In the genomic region with DNA sequence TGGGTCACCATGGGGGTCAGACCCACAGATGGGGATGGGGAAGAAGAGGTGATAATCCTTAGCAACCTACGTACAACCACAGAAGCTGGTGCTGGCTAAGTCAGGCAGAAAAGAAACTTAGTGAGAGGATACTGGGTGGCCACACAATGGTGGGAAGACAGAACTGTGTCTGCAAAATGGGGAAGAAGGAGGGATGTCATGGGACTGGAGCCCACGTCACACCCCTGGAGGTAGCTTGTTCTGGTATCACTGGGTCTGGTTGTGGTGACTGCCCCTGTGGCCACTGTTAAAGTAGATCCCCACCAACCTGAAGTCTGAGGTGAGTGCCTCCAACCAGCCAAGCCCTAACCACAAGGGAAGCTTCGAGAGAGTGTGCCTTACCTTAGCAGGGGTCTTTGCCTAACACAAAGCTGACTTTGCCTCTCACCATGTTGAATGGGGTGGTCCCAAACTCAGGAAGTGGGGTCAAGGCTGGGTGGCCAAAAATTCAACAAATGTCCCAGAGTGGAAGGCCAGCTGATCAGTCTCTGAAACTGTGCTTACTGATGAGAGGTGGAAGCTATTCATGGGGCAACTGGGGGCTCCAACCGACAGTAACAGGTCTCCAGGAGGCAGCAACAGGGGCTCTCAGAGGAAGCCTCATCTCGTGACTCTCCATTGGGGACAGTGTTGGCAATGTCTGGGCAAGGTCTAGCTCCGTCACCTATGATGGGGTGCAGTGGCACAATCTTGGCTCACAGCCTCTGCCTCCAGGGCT, we compare ENCODE assay signal across 2 cellular contexts.
A peak's percentile ranks its signal among the peaks of the same experiment; 100 is the strongest.
TF ChIP-seq lines count a peak whose summit lies in the region.

No MANE protein-coding gene starts in this region.

TF ChIP-seq in HepG2, 621 proteins besides CTCF, POLR2A, EP300 and RAD21 (continued from another document):
- TF ChIP-seq, protein P1, sequence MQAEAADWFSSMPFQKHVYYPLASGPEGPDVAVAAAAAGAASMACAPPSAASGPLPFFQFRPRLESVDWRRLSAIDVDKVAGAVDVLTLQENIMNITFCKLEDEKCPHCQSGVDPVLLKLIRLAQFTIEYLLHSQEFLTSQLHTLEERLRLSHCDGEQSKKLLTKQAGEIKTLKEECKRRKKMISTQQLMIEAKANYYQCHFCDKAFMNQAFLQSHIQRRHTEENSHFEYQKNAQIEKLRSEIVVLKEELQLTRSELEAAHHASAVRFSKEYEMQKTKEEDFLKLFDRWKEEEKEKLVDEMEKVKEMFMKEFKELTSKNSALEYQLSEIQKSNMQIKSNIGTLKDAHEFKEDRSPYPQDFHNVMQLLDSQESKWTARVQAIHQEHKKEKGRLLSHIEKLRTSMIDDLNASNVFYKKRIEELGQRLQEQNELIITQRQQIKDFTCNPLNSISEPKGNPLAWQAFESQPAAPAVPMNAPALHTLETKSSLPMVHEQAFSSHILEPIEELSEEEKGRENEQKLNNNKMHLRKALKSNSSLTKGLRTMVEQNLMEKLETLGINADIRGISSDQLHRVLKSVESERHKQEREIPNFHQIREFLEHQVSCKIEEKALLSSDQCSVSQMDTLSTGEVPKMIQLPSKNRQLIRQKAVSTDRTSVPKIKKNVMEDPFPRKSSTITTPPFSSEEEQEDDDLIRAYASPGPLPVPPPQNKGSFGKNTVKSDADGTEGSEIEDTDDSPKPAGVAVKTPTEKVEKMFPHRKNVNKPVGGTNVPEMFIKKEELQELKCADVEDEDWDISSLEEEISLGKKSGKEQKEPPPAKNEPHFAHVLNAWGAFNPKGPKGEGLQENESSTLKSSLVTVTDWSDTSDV (CRISPR knock-in tag; IDR thresholded peaks at IDR 0.05) = 0 out of 2 replicates have a peak, but pooled peaks have one; percentile 29
- TF ChIP-seq ZNF557 (CRISPR knock-in tag; IDR thresholded peaks at IDR 0.05) (no peak), SALL2 (CRISPR knock-in tag; IDR thresholded peaks at IDR 0.05) (no peak)
- TF ChIP-seq, protein P2, sequence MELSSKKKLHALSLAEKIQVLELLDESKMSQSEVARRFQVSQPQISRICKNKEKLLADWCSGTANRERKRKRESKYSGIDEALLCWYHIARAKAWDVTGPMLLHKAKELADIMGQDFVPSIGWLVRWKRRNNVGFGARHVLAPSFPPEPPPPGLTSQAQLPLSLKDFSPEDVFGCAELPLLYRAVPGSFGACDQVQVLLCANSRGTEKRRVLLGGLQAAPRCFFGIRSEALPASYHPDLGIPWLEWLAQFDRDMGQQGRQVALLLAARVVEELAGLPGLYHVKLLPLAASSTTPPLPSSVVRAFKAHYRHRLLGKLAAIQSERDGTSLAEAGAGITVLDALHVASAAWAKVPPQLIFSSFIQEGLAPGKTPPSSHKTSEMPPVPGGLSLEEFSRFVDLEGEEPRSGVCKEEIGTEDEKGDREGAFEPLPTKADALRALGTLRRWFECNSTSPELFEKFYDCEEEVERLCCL (CRISPR knock-in tag; IDR thresholded peaks at IDR 0.05; ENCODE audit: borderline replicate concordance) = no peak

TF ChIP-seq in WTC11, 78 proteins besides CTCF, POLR2A, EP300 and RAD21:
- TF ChIP-seq, protein P3, sequence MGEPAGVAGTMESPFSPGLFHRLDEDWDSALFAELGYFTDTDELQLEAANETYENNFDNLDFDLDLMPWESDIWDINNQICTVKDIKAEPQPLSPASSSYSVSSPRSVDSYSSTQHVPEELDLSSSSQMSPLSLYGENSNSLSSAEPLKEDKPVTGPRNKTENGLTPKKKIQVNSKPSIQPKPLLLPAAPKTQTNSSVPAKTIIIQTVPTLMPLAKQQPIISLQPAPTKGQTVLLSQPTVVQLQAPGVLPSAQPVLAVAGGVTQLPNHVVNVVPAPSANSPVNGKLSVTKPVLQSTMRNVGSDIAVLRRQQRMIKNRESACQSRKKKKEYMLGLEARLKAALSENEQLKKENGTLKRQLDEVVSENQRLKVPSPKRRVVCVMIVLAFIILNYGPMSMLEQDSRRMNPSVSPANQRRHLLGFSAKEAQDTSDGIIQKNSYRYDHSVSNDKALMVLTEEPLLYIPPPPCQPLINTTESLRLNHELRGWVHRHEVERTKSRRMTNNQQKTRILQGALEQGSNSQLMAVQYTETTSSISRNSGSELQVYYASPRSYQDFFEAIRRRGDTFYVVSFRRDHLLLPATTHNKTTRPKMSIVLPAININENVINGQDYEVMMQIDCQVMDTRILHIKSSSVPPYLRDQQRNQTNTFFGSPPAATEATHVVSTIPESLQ (CRISPR knock-in tag; IDR thresholded peaks at IDR 0.05) = no peak
- TF ChIP-seq, protein P4, sequence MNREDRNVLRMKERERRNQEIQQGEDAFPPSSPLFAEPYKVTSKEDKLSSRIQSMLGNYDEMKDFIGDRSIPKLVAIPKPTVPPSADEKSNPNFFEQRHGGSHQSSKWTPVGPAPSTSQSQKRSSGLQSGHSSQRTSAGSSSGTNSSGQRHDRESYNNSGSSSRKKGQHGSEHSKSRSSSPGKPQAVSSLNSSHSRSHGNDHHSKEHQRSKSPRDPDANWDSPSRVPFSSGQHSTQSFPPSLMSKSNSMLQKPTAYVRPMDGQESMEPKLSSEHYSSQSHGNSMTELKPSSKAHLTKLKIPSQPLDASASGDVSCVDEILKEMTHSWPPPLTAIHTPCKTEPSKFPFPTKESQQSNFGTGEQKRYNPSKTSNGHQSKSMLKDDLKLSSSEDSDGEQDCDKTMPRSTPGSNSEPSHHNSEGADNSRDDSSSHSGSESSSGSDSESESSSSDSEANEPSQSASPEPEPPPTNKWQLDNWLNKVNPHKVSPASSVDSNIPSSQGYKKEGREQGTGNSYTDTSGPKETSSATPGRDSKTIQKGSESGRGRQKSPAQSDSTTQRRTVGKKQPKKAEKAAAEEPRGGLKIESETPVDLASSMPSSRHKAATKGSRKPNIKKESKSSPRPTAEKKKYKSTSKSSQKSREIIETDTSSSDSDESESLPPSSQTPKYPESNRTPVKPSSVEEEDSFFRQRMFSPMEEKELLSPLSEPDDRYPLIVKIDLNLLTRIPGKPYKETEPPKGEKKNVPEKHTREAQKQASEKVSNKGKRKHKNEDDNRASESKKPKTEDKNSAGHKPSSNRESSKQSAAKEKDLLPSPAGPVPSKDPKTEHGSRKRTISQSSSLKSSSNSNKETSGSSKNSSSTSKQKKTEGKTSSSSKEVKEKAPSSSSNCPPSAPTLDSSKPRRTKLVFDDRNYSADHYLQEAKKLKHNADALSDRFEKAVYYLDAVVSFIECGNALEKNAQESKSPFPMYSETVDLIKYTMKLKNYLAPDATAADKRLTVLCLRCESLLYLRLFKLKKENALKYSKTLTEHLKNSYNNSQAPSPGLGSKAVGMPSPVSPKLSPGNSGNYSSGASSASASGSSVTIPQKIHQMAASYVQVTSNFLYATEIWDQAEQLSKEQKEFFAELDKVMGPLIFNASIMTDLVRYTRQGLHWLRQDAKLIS (CRISPR knock-in tag; IDR thresholded peaks at IDR 0.05; ENCODE audit: borderline replicate concordance) = no peak
- peak; percentile 60; the same call in 1 of the 2 replicates for TF ChIP-seq ZNF317 (CRISPR knock-in tag; IDR thresholded peaks at IDR 0.05; ENCODE audit: borderline replicate concordance, low read depth)
TF ChIP-seq in WTC11: peak in this region for 1.
